ENCODE assay signal across 1 cellular context in the genomic region with DNA sequence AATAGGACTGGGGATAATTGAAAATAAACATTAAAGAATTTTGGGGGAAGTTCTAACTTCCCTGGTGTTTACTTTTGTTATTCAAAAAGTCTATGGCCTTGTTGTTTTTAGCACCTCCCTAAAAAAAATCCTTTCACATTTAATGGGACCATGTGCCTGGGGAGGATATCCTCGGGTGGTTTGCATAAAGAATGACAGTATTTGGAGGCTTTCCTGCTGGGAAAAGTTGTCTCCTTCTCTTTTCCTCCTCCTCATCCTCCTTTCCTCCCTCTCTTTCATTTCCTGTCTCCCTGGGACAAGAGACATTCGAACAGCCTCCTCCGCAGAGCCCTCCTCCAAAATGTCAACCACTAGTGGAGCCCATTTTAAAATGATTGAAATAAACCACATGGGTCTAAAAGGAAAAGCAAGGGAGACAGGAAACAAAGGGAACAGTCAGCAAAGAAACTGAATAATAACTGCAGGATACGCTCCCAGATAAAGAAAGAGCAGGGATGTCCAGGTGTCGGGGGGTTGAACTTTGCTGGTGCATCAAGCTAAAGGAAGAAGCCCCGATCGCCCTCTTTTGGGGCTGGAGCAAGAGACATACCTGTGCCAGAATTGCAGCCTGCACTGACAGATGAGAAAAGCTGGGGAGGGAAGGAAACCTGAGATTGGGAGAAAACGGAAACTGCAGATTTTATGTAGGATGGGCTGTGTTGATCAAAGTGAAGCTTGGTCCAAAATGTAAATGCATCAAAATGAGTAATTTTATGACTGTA.
TF ChIP-seq lines count a peak whose summit lies in the region.

No MANE protein-coding gene starts in this region.

TF ChIP-seq in WTC11, 78 proteins besides CTCF, POLR2A, EP300 and RAD21 (continued from another document):
- TF ChIP-seq, protein P1, sequence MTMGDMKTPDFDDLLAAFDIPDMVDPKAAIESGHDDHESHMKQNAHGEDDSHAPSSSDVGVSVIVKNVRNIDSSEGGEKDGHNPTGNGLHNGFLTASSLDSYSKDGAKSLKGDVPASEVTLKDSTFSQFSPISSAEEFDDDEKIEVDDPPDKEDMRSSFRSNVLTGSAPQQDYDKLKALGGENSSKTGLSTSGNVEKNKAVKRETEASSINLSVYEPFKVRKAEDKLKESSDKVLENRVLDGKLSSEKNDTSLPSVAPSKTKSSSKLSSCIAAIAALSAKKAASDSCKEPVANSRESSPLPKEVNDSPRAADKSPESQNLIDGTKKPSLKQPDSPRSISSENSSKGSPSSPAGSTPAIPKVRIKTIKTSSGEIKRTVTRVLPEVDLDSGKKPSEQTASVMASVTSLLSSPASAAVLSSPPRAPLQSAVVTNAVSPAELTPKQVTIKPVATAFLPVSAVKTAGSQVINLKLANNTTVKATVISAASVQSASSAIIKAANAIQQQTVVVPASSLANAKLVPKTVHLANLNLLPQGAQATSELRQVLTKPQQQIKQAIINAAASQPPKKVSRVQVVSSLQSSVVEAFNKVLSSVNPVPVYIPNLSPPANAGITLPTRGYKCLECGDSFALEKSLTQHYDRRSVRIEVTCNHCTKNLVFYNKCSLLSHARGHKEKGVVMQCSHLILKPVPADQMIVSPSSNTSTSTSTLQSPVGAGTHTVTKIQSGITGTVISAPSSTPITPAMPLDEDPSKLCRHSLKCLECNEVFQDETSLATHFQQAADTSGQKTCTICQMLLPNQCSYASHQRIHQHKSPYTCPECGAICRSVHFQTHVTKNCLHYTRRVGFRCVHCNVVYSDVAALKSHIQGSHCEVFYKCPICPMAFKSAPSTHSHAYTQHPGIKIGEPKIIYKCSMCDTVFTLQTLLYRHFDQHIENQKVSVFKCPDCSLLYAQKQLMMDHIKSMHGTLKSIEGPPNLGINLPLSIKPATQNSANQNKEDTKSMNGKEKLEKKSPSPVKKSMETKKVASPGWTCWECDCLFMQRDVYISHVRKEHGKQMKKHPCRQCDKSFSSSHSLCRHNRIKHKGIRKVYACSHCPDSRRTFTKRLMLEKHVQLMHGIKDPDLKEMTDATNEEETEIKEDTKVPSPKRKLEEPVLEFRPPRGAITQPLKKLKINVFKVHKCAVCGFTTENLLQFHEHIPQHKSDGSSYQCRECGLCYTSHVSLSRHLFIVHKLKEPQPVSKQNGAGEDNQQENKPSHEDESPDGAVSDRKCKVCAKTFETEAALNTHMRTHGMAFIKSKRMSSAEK (CRISPR knock-in tag; IDR thresholded peaks at IDR 0.05; ENCODE audit: borderline replicate concordance): no peak
- TF ChIP-seq, protein P2, sequence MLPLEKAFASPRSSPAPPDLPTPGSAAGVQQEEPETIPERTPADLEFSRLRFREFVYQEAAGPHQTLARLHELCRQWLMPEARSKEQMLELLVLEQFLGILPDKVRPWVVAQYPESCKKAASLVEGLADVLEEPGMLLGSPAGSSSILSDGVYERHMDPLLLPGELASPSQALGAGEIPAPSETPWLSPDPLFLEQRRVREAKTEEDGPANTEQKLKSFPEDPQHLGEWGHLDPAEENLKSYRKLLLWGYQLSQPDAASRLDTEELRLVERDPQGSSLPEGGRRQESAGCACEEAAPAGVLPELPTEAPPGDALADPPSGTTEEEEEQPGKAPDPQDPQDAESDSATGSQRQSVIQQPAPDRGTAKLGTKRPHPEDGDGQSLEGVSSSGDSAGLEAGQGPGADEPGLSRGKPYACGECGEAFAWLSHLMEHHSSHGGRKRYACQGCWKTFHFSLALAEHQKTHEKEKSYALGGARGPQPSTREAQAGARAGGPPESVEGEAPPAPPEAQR (CRISPR knock-in tag; IDR thresholded peaks at IDR 0.05): no peak
- TF ChIP-seq CBFB (CRISPR knock-in tag; IDR thresholded peaks at IDR 0.05; ENCODE audit: low read depth) (no peak), GTF2I (CRISPR knock-in tag; conservative IDR thresholded peaks at IDR 0.05) (no peak), SMAD4 (CRISPR knock-in tag; IDR thresholded peaks at IDR 0.05) (no peak), ZNF416 (CRISPR knock-in tag; IDR thresholded peaks at IDR 0.05) (no peak), HMGA2 (CRISPR knock-in tag; IDR thresholded peaks at IDR 0.05) (no peak), MXD4 (CRISPR knock-in tag; IDR thresholded peaks at IDR 0.05; ENCODE audit: borderline replicate concordance) (no peak), SOX15 (CRISPR knock-in tag; IDR thresholded peaks at IDR 0.05) (no peak)
- TF ChIP-seq, protein P3, sequence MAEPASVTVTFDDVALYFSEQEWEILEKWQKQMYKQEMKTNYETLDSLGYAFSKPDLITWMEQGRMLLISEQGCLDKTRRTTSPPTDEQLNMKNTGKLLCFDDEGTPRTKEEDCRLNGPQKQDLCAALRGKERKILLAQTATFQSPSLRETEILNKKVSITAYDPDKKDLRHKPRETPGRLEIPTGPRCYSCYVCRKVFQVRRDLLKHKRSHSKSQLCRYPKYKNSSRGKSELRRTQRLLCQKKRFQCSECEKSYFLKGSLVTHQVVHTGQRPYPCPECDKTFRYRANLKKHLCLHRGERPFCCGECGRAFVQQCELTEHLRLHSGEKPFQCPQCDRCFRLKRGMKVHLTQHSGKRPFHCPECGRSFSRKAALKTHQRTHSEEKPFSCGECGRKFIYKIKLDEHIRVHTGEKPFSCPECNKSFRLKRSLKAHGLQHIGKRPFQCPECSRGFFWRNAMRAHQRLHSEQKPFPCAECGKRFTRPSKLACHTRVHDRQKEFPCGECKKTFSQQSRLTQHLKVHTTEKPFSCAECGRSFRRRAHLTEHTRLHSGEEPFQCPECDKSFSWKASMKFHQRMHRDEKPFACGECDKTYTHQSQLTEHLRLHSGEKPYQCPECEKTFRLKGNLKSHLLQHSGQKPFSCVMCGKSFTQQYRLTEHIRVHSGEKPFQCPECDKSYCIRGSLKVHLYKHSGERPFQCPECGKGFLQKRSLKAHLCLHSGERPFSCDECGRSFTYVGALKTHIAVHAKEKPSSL (CRISPR knock-in tag; conservative IDR thresholded peaks at IDR 0.05): no peak
TF ChIP-seq in WTC11: peak in this region for 0.
